12 cellular contexts compared by ENCODE assay signal in the genomic region with DNA sequence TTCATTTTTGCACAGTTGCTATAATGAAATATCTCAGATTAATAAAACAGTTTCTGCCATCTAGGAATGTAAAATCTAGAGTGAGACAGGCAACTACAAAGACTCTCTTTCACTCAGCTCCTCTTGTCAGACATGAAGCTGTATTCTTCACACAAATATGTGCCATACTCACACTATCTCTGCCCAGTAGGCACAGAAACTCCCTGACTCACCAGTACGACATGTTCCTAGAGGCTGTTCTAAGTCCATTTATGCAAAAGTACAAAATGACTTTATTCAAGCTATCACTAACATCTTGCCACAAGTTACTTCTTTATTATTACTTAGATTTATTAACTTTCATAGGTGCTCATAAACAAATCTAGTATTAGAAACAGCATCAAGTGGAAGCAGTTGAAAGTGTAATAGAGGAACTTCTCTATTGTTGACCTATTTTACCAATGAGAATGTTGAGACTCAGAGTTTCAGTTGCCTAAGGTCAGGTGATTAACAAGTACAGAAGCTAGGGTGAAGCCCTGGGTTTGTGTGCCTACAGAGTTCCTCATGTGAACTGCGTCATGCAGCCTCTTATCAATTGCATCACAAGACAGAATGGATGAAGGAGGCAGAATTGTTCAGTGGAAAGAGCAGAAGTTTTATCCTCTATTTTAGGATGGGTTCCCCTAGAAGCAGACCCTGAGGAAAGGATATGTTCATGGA.
A peak's percentile ranks its signal among the peaks of the same experiment; 100 is the strongest.
DNase-seq lines count a peak whose midpoint lies in the region; ATAC-seq lines count a peak whose summit lies in the region.
"Had no signal": no experiment of that assay in that cellular context is flagged by ENCODE, and none has a peak within 500 bp of the region (broad histone marks: within the 10 kb centered on the region; RNA-seq: fewer than 3 reads in every experiment).

No MANE protein-coding gene starts in this region.

- H3K4me3 Mint-ChIP-seq in natural killer cell treated with Interleukin-12 subunit alpha and Interleukin-12 subunit beta and Interleukin-15 and Interleukin-18, amount 100 ng/mL, for 72 hours: no peak overlapping the region
- H3K4me3 Mint-ChIP-seq: WTC11 had no signal

- no peak overlapping the region for H3K27ac Mint-ChIP-seq in natural killer cell treated with Interleukin-12 subunit alpha and Interleukin-12 subunit beta and Interleukin-15 and Interleukin-18, amount 100 ng/mL, for 72 hours
- H3K27ac Mint-ChIP-seq: WTC11 had no signal

- no peaks in the 10 kb centered on the region for H3K36me3 Mint-ChIP-seq in natural killer cell treated with Interleukin-12 subunit alpha and Interleukin-12 subunit beta and Interleukin-15 and Interleukin-18, amount 100 ng/mL, for 72 hours
- H3K36me3 Mint-ChIP-seq: WTC11 had no signal

- H3K27me3 Mint-ChIP-seq in natural killer cell treated with Interleukin-12 subunit alpha and Interleukin-12 subunit beta and Interleukin-15 and Interleukin-18, amount 100 ng/mL, for 72 hours: no peaks in the 10 kb centered on the region

- peak; percentile 5 for DNase-seq in AG08395 (ENCODE audit: low spot score)
- DNase-seq in SIG-M5 treated with dmso at 0.1 percent for 504 hours (lab: John Stamatoyannopoulos, UW; ENCODE audit: unreplicated experiment): peak; percentile 52
- DNase-seq in inferior parietal cortex (ENCODE audit: extremely low spot score): peak; percentile 16
- DNase-seq in SKM-1 (lab: John Stamatoyannopoulos, UW; ENCODE audit: unreplicated experiment): no peak
- no peak for DNase-seq in NCI-H774 (lab: John Stamatoyannopoulos, UW)
- DNase-seq in natural killer cell treated with Interleukin-12 subunit alpha and Interleukin-12 subunit beta and Interleukin-15 and Interleukin-18, amount 100 ng/mL, for 72 hours (ENCODE audit: low spot score): no peak
- DNase-seq in SW480 (ENCODE audit: low spot score): no peak
- DNase-seq: GOT3; stimulated activated CD4-positive, alpha-beta T cell treated with anti-CD3 and anti-CD28 coated beads, Interleukin-4, amount 100 ng/mL, for 24 hours had no signal

- peaks cover 0 to 3% of the 10 kb centered on the region in 2 donors for H3K4me1 Mint-ChIP-seq in natural killer cell treated with Interleukin-12 subunit alpha and Interleukin-12 subunit beta and Interleukin-15 and Interleukin-18, amount 100 ng/mL, for 72 hours (ENCODE audit: low read depth in 2 of 2)
- H3K4me1 Mint-ChIP-seq: WTC11 had no signal

- H3K9me3 Mint-ChIP-seq in natural killer cell treated with Interleukin-12 subunit alpha and Interleukin-12 subunit beta and Interleukin-15 and Interleukin-18, amount 100 ng/mL, for 72 hours: no peaks in the 10 kb centered on the region

- ATAC-seq in HG02588 (IDR thresholded peaks at IDR 0.05; ENCODE audit: unreplicated experiment): peak; percentile 54
- no peak for ATAC-seq in natural killer cell treated with Interleukin-12 subunit alpha and Interleukin-12 subunit beta and Interleukin-15 and Interleukin-18, amount 100 ng/mL, for 72 hours
- ATAC-seq: HepG2, WTC11 had no signal

Comparison
In these comparisons a context has a peak if more than half of its experiments do, and no peak if none do; other contexts are left out.
1. DNase-seq: peak in AG08395 (single experiment), SIG-M5 treated with dmso at 0.1 percent for 504 hours (single experiment) and inferior parietal cortex (single experiment); none in SKM-1 (single experiment), NCI-H774 (single experiment), natural killer cell treated with Interleukin-12 subunit alpha and Interleukin-12 subunit beta and Interleukin-15 and Interleukin-18, amount 100 ng/mL, for 72 hours (single experiment) and SW480 (single experiment).